Comparison of ENCODE assay signal across 12 cellular contexts in the genomic region with DNA sequence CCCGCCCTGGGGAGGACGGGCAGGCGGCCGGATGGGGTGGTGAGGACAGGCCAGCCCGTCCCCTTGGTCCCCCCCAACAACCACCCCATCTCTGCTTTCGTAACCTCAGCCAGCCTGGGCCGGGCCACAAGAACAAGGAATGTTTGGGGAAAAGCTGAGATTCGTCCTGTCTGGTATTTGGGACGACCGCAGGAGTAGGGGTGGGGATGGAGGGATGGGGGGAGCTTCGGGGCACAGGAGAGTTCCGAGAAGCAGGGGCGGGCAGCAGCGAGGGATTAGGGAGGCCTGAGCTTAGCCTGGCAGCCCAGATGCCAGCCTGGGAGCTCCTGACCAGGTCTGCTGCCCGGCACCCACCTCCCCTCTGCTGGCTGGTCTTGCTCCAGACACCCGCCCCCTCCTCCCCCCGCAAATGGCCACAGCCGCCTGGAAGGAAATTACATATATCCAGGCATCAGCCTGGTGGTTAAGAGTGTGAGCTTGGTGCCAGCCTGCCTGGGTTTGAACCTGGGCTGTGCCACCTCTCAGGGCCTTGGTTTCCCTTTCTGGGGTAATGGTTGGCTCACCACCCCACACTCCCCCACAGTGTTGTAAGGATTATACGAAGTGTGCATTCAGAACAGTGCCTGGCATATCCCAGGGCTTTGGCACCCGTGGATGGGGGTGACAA. TPM values are rescaled to one million over a fixed set of nuclear protein-coding genes. Genes with fewer than 3 reads are reported as not detected.
DNase-seq lines count a peak whose midpoint lies in the region; ATAC-seq, FAIRE-seq and TF ChIP-seq lines count a peak whose summit lies in the region.
"Had no signal": no experiment of that assay in that cellular context is flagged by ENCODE, and none has a peak within 500 bp of the region (broad histone marks: within the 10 kb centered on the region; RNA-seq: fewer than 3 reads in every experiment).

TSS of gene PODNL1 (minus strand) at position 57 of the 667 bp plus-strand sequence. CDS start 236 bp downstream, outside the sequence.

- H2AK9ac ChIP-seq in IMR-90 (replicated peaks; ENCODE audit: low read depth, low read length, poor library complexity) = peak within 1 kb of the TSS; percentile 55

- TF ChIP-seq POLR2A in IMR-90 (IDR thresholded peaks at IDR 0.05; ENCODE audit: low read depth, low read length) (no peak), endothelial cell of umbilical vein (IDR thresholded peaks at IDR 0.05; ENCODE audit: low read depth, low read length) (no peak)

- POLR2A ChIA-PET in IMR-90 (lab: Charles Lee; ENCODE audit: unreplicated experiment) = interaction anchor here (0.8 kb wide), 2 partner anchors 10 to 15 kb away, joined by 3 to 11 read pairs; no protein-coding TSS in a partner anchor
- POLR2A ChIA-PET in endothelial cell of umbilical vein (lab: Charles Lee) = interaction anchor here (0.5 to 0.6 kb wide), 2 partner anchors 12 to 51 kb away, joined by 5 to 6 read pairs; no protein-coding TSS in a partner anchor

- H3K4me3 ChIP-seq in IMR-90 (ENCODE audit: insufficient read depth, low read depth, low read length) (peak within 1 kb of the TSS; percentile 51), endothelial cell of umbilical vein (replicated peaks in 1 of 3; ENCODE audit: insufficient read depth in 1 of 3, low read depth in 1 of 3, low read length in 3 of 3) (no peak within 1 kb of the TSS), mesenchymal stem cell (ENCODE audit: insufficient read depth in 1 of 2, low read depth in 1 of 2, low read length in 2 of 2) (peak within 1 kb of the TSS in 1 of 2 experiments; percentile 23)
- H3K4me3 ChIP-seq: BLaER1 treated with 17β-estradiol and CSF1 and Interleukin-3, amounts not matched to agents 10 nM and 100 nM had no signal

- peak within 1 kb of the TSS; percentile 79 for H2BK120ac ChIP-seq in IMR-90 (ENCODE audit: low read depth, low read length)
- no peak within 1 kb of the TSS for H2BK120ac ChIP-seq in mesenchymal stem cell (ENCODE audit: low read depth, low read length)

- peaks cover 5% of the 10 kb centered on the region; the same call in 1 of the 2 replicates for H3K36me3 ChIP-seq in IMR-90 (ENCODE audit: control insufficient read depth, insufficient read depth, low read length)
- H3K36me3 ChIP-seq in endothelial cell of umbilical vein (ENCODE audit: control insufficient read depth in 2 of 2, extremely low read depth in 1 of 2, insufficient read depth in 2 of 2, low read length in 2 of 2) = no peaks in the 10 kb centered on the region
- H3K36me3 ChIP-seq in mesenchymal stem cell (ENCODE audit: control insufficient read depth in 1 of 2, insufficient read depth in 2 of 2, low read depth in 1 of 2, low read length in 2 of 2) = no peaks in the 10 kb centered on the region
- H3K36me3 ChIP-seq: BLaER1 treated with 17β-estradiol and CSF1 and Interleukin-3, amounts not matched to agents 10 nM and 100 nM had no signal

- peak within 1 kb of the TSS; percentile 83 for H3K4me2 ChIP-seq in IMR-90 (ENCODE audit: low read depth, low read length)
- no peak within 1 kb of the TSS for H3K4me2 ChIP-seq in endothelial cell of umbilical vein (ENCODE audit: insufficient read depth, low read length)
- H3K4me2 ChIP-seq in mesenchymal stem cell (ENCODE audit: low read length, poor library complexity, severe bottlenecking) = no peak within 1 kb of the TSS

- in situ Hi-C loops in IMR-90 (cut with MboI; ENCODE audit: low sequenced_read_pairs) = no loop called here

- H3K9me1 ChIP-seq in IMR-90 (ENCODE audit: insufficient read depth, low read length) (peaks cover 5% of the 10 kb centered on the region), endothelial cell of umbilical vein (replicated peaks; ENCODE audit: control insufficient read depth, extremely low read depth, insufficient read depth, low read length) (no peaks in the 10 kb centered on the region)

- H3K27me3 ChIP-seq in IMR-90 (ENCODE audit: control insufficient read depth, insufficient read depth, low read length) (no peaks in the 10 kb centered on the region), endothelial cell of umbilical vein (ENCODE audit: control insufficient read depth in 2 of 2, insufficient read depth in 2 of 2, low read length in 2 of 2) (peaks cover 0 to 3% of the 10 kb centered on the region in 2 experiments), mesenchymal stem cell (ENCODE audit: control insufficient read depth in 1 of 2, insufficient read depth in 1 of 2, low read length in 2 of 2) (peaks cover 4 to 39% of the 10 kb centered on the region in 2 experiments)
- H3K27me3 ChIP-seq: BLaER1 treated with 17β-estradiol and CSF1 and Interleukin-3, amounts not matched to agents 10 nM and 100 nM had no signal

- peak within 1 kb of the TSS; percentile 32 to 43; a peak in 3 of 4 replicates for H4K8ac ChIP-seq in IMR-90 (ENCODE audit: low read depth in 2 of 2, low read length in 2 of 2)
- peak within 1 kb of the TSS; percentile 3 for H4K8ac ChIP-seq in mesenchymal stem cell (ENCODE audit: low read length)

- peak; percentile 91 for ATAC-seq in IMR-90 (ENCODE audit: low read depth)
- ATAC-seq in GM21367 (IDR thresholded peaks at IDR 0.05; ENCODE audit: unreplicated experiment) = no peak
- no peak for ATAC-seq in HG02588 (IDR thresholded peaks at IDR 0.05; ENCODE audit: unreplicated experiment)
- ATAC-seq: activated T-cell treated with anti-CD3 and anti-CD28 coated beads, Interleukin-2, amount 50 U/mL, for 72 hours had no signal

- H3K9me3 ChIP-seq in IMR-90 (ENCODE audit: control insufficient read depth, insufficient read depth, low read length) (no peaks in the 10 kb centered on the region), endothelial cell of umbilical vein (replicated peaks; ENCODE audit: control insufficient read depth, insufficient read depth, low read length) (no peaks in the 10 kb centered on the region), mesenchymal stem cell (ENCODE audit: control insufficient read depth, low read length) (peaks cover 6% of the 10 kb centered on the region)

- H4K5ac ChIP-seq in IMR-90 (ENCODE audit: low read depth, low read length) = peak within 1 kb of the TSS; percentile 70

- H2BK12ac ChIP-seq in mesenchymal stem cell (ENCODE audit: low read length in 2 of 2) = peak within 1 kb of the TSS in 1 of 2 experiments; percentile 12

- peak within 1 kb of the TSS; percentile 71 for H3K23ac ChIP-seq in IMR-90 (ENCODE audit: low read depth, low read length)
- H3K23ac ChIP-seq in mesenchymal stem cell (ENCODE audit: low read length in 2 of 2) = no peak within 1 kb of the TSS

- peak within 1 kb of the TSS; percentile 59; the same call in 1 of the 2 replicates for H3K14ac ChIP-seq in IMR-90 (replicated peaks; ENCODE audit: low read depth, low read length)
- no peak within 1 kb of the TSS for H3K14ac ChIP-seq in mesenchymal stem cell (ENCODE audit: low read length in 2 of 2)

- TF ChIP-seq CTCF in IMR-90 (conservative IDR thresholded peaks at IDR 0.05; ENCODE audit: low read depth, low read length) = no peak
- no peak for TF ChIP-seq CTCF in endothelial cell of umbilical vein (IDR thresholded peaks at IDR 0.05; ENCODE audit: extremely low read depth in 1 of 2, insufficient read depth in 1 of 2, low read depth in 1 of 2, low read length in 2 of 2)

- BruUV-seq in IMR-90 (replicated peaks; lab: Mats Ljungman, UMichigan) (no TSS peak), endothelial cell of umbilical vein (replicated peaks; lab: Mats Ljungman, UMichigan) (no TSS peak)

- peak within 1 kb of the TSS; percentile 97 for H2BK15ac ChIP-seq in IMR-90 (ENCODE audit: low read depth, low read length)
- peak within 1 kb of the TSS; percentile 19 for H2BK15ac ChIP-seq in mesenchymal stem cell (ENCODE audit: low read depth, poor library complexity, severe bottlenecking)

- peak within 1 kb of the TSS; percentile 83 for H2AK5ac ChIP-seq in IMR-90 (ENCODE audit: low read depth, low read length)
- no peak within 1 kb of the TSS for H2AK5ac ChIP-seq in mesenchymal stem cell (ENCODE audit: low read length, severe bottlenecking)

- peak within 1 kb of the TSS; percentile 86 for H2AFZ ChIP-seq in IMR-90 (replicated peaks; ENCODE audit: low read length, poor library complexity)
- no peak within 1 kb of the TSS for H2AFZ ChIP-seq in endothelial cell of umbilical vein (ENCODE audit: low read depth, low read length)
- peak within 1 kb of the TSS; percentile 15 for H2AFZ ChIP-seq in mesenchymal stem cell (ENCODE audit: low read depth, low read length)

- peak within 1 kb of the TSS; percentile 24 for H3K9ac ChIP-seq in IMR-90 (ENCODE audit: low read depth, low read length)
- no peak within 1 kb of the TSS for H3K9ac ChIP-seq in endothelial cell of umbilical vein (replicated peaks; ENCODE audit: extremely low read depth, insufficient read depth, low read length)
- H3K9ac ChIP-seq in mesenchymal stem cell (ENCODE audit: low read length) = peak within 1 kb of the TSS; percentile 36
- H3K9ac ChIP-seq: BLaER1 treated with 17β-estradiol and CSF1 and Interleukin-3, amounts not matched to agents 10 nM and 100 nM had no signal

- H4K91ac ChIP-seq in IMR-90 (ENCODE audit: insufficient read depth, low read depth, low read length) (peak within 1 kb of the TSS; percentile 72), mesenchymal stem cell (ENCODE audit: low read length) (peak within 1 kb of the TSS; percentile 3)

- WGBS in IMR-90 (ENCODE audit: extremely low coverage in 2 of 2, insufficient read length in 1 of 2), 2 experiments = no CpG with 5 or more reads among the region's 20 CpGs
- 71% methylated on average over 13 of the region's 20 CpGs for WGBS in mesenchymal stem cell

- H3K4me1 ChIP-seq in IMR-90 (ENCODE audit: control insufficient read depth, insufficient read depth, low read length) (peaks cover 7% of the 10 kb centered on the region), endothelial cell of umbilical vein (ENCODE audit: control insufficient read depth, extremely low read depth, insufficient read depth, low read length) (no peaks in the 10 kb centered on the region), mesenchymal stem cell (ENCODE audit: control insufficient read depth, insufficient read depth, low read depth, low read length) (peaks cover 16% of the 10 kb centered on the region)

- TF ChIP-seq RAD21 in IMR-90 (IDR thresholded peaks at IDR 0.05; ENCODE audit: low read length) = no peak

- H2BK5ac ChIP-seq in IMR-90 (ENCODE audit: low read depth, low read length, poor library complexity, severe bottlenecking) = peak within 1 kb of the TSS; percentile 2
- H2BK5ac ChIP-seq in mesenchymal stem cell (ENCODE audit: low read depth, low read length, poor library complexity, severe bottlenecking) = no peak within 1 kb of the TSS

- dilution Hi-C loops in IMR-90 (cut with HindIII; ENCODE audit: low sequenced_read_pairs, unreplicated experiment) = no loop called here
- dilution Hi-C loops in endothelial cell of umbilical vein (cut with MboI; ENCODE audit: extremely low pct_ligation_motif_present, low sequenced_read_pairs) = no loop called here

- CTCF ChIA-PET in IMR-90 (lab: Yijun Ruan, JAX) = interaction anchor here (0.7 to 2.7 kb wide), 3 partner anchors 14 to 57 kb away, joined by 3 to 8 read pairs (median 3); partner anchors contain the start of gene DCAF15
- CTCF ChIA-PET in endothelial cell of umbilical vein (lab: Charles Lee) = interaction anchor here (0.9 to 2.0 kb wide), 3 partner anchors 52 to 121 kb away, joined by 3 to 7 read pairs (median 4); partner anchors contain the start of gene IL27RA

- DNase-seq in A172 (ENCODE audit: low spot score) (peak; percentile 52), IMR-90 (peak; percentile 53), endothelial cell of umbilical vein (ENCODE audit: low read depth, low spot score) (no peak), mesenchymal stem cell (peak; percentile 22), NCI-H1694 treated with DMSO at 0.1 percent for 48 hours (lab: John Stamatoyannopoulos, UW) (no peak), activated gamma-delta T cell (lab: John Stamatoyannopoulos, UW) (no peak)
- DNase-seq: activated T-cell treated with anti-CD3 and anti-CD28 coated beads, Interleukin-2, amount 50 U/mL, for 72 hours; effector CD4-positive, alpha-beta T cell; stimulated activated CD4-positive, alpha-beta T cell treated with anti-CD3 and anti-CD28 coated beads, Interleukin-2, amount 100 ng/mL, for 24 hours had no signal

- H2BK20ac ChIP-seq in IMR-90 (ENCODE audit: low read depth, low read length) = peak within 1 kb of the TSS; percentile 61

- peaks cover 0 to 4% of the 10 kb centered on the region in 2 experiments; a peak in 1 of 4 replicates for H3K79me1 ChIP-seq in IMR-90 (ENCODE audit: low read depth in 1 of 2, low read length in 2 of 2)
- H3K79me1 ChIP-seq in mesenchymal stem cell (replicated peaks; ENCODE audit: low read length, poor library complexity, severe bottlenecking) = no peaks in the 10 kb centered on the region

- H3K4ac ChIP-seq in IMR-90 (ENCODE audit: low read depth, low read length) (peak within 1 kb of the TSS; percentile 61), mesenchymal stem cell (ENCODE audit: low read depth in 1 of 2, low read length in 2 of 2) (no peak within 1 kb of the TSS)

- H4K20me1 ChIP-seq in IMR-90 (ENCODE audit: insufficient read depth, low read length) (no peaks in the 10 kb centered on the region), endothelial cell of umbilical vein (replicated peaks; ENCODE audit: control insufficient read depth, extremely low read depth, insufficient read depth, low read length) (no peaks in the 10 kb centered on the region)
- H4K20me1 ChIP-seq: BLaER1 treated with 17β-estradiol and CSF1 and Interleukin-3, amounts not matched to agents 10 nM and 100 nM had no signal

- H3K79me2 ChIP-seq in endothelial cell of umbilical vein (ENCODE audit: control insufficient read depth, insufficient read depth, low read length) = no peaks in the 10 kb centered on the region

- intact Hi-C loops in IMR-90 (cut with micrococcal nuclease) (no loop called here), endothelial cell of umbilical vein (cut with micrococcal nuclease) (no loop called here)

- H3K18ac ChIP-seq in IMR-90 (ENCODE audit: low read depth, low read length) (peak within 1 kb of the TSS; percentile 32), mesenchymal stem cell (ENCODE audit: low read depth in 1 of 2, low read length in 2 of 2) (no peak within 1 kb of the TSS)

- peak within 1 kb of the TSS; percentile 47 for H3K27ac ChIP-seq in IMR-90 (ENCODE audit: insufficient read depth, low read length)
- H3K27ac ChIP-seq in endothelial cell of umbilical vein (ENCODE audit: insufficient read depth, low read depth, low read length) = no peak within 1 kb of the TSS
- H3K27ac ChIP-seq in mesenchymal stem cell (ENCODE audit: low read length, poor library complexity, severe bottlenecking) = no peak within 1 kb of the TSS
- H3K27ac ChIP-seq: BLaER1 treated with 17β-estradiol and CSF1 and Interleukin-3, amounts not matched to agents 10 nM and 100 nM had no signal

- no peak for FAIRE-seq in endothelial cell of umbilical vein (lab: Jason Lieb, UNC)

- H3K56ac ChIP-seq in IMR-90 (ENCODE audit: extremely low read depth, insufficient read depth, low read length) = no peak within 1 kb of the TSS

RNA-seq across cellular contexts. Expression of gene PODNL1, which starts in this region (rescaled TPM):
- 1.1 and 2.7 TPM in 2 replicates for total RNA-seq in A172 (2014; rRNA removed; shearing (Covaris generic))
- total RNA-seq in IMR-90 (2012; rRNA removed) (under 0.01 TPM in 2 replicates), endothelial cell of umbilical vein (2.0 TPM in 1 of 2 replicates, not detected in the other)
- polyA plus RNA-seq in IMR-90 (2012; rRNA removed) (2.3 and 2.4 TPM in 2 replicates), endothelial cell of umbilical vein (0.21 and 0.32 TPM in 2 replicates)
- 4.0 and 5.7 TPM in 2 replicates for polyA plus RNA-seq in IMR-90 (2012; cell fraction: cytosol; rRNA removed)
- 2.6 and 6.9 TPM in 2 replicates for polyA plus RNA-seq in IMR-90 (2012; cell fraction: nucleus; rRNA removed; ENCODE audit: low replicate concordance)
- 0.12 and 0.25 TPM in 2 replicates for polyA plus RNA-seq in endothelial cell of umbilical vein (2011; cell fraction: cytosol; rRNA removed)
- 0.48 and 0.66 TPM in 2 replicates for polyA plus RNA-seq in endothelial cell of umbilical vein (2011; cell fraction: nucleus; rRNA removed)
- polyA plus RNA-seq in endothelial cell of umbilical vein (2012) = 0.96 and 1.4 TPM in 2 replicates
- polyA minus RNA-seq in endothelial cell of umbilical vein = not detected in 2 replicates
- not detected for polyA minus RNA-seq in endothelial cell of umbilical vein (2011; cell fraction: cytosol; rRNA and poly(A)+ RNA removed)
- not detected in 2 replicates for polyA minus RNA-seq in endothelial cell of umbilical vein (2011; cell fraction: nucleus; rRNA and poly(A)+ RNA removed)
- 4.7 TPM for polyA plus RNA-seq in mesenchymal stem cell (2013, experiment 1 of 2)
- polyA plus RNA-seq in mesenchymal stem cell (2013, experiment 2 of 2) = 3.7 TPM

Comparison
In these comparisons a context has a peak if more than half of its experiments do, and no peak if none do; other contexts are left out.
1. DNase-seq: peak in A172 (single experiment), IMR-90 (single experiment) and mesenchymal stem cell (single experiment); none in endothelial cell of umbilical vein (single experiment), NCI-H1694 treated with DMSO at 0.1 percent for 48 hours (single experiment) and activated gamma-delta T cell (single experiment).